Comparison of ENCODE assay signal across 13 cellular contexts in the genomic region with DNA sequence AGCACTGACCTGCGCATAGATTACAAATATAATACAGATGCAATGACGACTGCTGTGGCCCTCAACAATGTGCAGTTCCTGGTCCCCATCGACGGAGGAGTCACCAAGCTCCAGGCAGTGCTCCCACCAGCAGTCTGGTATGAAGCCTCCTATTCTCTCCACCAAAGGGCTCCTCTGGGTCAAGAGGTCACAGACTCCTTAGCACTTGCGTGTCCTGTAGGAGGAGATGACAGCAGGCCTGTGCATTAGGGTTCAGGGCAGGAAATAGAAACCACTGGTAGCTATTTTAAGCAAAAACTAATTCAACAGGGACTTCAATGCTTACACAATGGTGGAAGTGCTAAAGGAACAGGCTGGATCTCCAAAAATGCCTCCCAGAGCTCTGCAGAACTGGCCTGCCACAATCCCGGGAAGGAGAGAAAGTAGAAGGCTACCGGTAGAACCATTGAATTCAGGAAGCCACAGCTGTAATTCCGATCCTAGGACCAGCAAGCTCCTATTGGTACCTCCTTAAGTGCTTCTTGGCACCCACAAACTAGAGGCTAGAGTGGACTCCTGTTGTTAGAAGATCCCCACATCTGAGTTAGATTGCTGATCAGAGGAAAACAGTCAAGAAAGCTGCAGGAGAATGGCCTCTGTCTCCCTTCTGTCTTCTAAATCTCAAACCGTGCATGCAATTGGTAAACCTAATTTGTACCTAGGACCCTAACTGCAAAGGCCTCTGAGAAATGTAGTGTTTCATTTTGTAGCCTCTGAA. TPM values are rescaled to one million over a fixed set of nuclear protein-coding genes. Genes with fewer than 3 reads are reported as not detected.
A peak's percentile ranks its signal among the peaks of the same experiment; 100 is the strongest.
DNase-seq lines count a peak whose midpoint lies in the region; ATAC-seq lines count a peak whose summit lies in the region.
"Had no signal": no experiment of that assay in that cellular context is flagged by ENCODE, and none has a peak within 500 bp of the region (broad histone marks: within the 10 kb centered on the region; RNA-seq: fewer than 3 reads in every experiment).

No MANE protein-coding gene starts in this region.

- H4K8ac ChIP-seq in mesendoderm (ENCODE audit: low read depth, low read length), result no peak overlapping the region

- no peak overlapping the region for H3K23ac ChIP-seq in mesendoderm (ENCODE audit: low read length)

- H3K18ac ChIP-seq in mesendoderm (ENCODE audit: low read length), result no peak overlapping the region

- H3K56ac ChIP-seq in mesendoderm (ENCODE audit: low read length), result no peak overlapping the region

- H3K27me3 ChIP-seq in mesendoderm (ENCODE audit: insufficient read depth, low read length, poor library complexity), result no peaks in the 10 kb centered on the region

- no CpG with 5 or more reads among the region's 9 CpGs for WGBS in mesendoderm (ENCODE audit: extremely low coverage, insufficient coverage, low lambda C conversion rate)

- no peak overlapping the region for H3K27ac ChIP-seq in mesendoderm (ENCODE audit: low read depth, low read length)

- no peak overlapping the region for H4K5ac ChIP-seq in mesendoderm (ENCODE audit: low read length)

- H3K36me3 ChIP-seq in mesendoderm (ENCODE audit: control insufficient read depth, insufficient read depth, low read length), result no peaks in the 10 kb centered on the region

- H3K4me2 ChIP-seq in mesendoderm (ENCODE audit: low read length), result no peak overlapping the region

- peak; percentile 75 for DNase-seq in KBM-7
- peak; percentile 25 for DNase-seq in mesendoderm
- no peak for DNase-seq in activated CD4-positive, alpha-beta T cell treated with anti-CD3 and anti-CD28 coated beads for 4 hours
- DNase-seq in iPS-NIHi11 (ENCODE audit: low spot score), result no peak
- no peak for DNase-seq in NCI-H748 treated with DMSO at 0.1 percent for 48 hours (lab: John Stamatoyannopoulos, UW)
- DNase-seq: Calu3, H7, NCI-H2171 treated with DMSO at 0.1 percent for 48 hours, small intestine had no signal

- no peak overlapping the region for H3K9ac ChIP-seq in mesendoderm (ENCODE audit: low read length)

- no peak overlapping the region for H2AK5ac ChIP-seq in mesendoderm (ENCODE audit: low read length)

- in situ Hi-C loops in KBM-7 (cut with MboI; ENCODE audit: low pct_unique_long_range_greater_than_20kb, low sequenced_read_pairs), result no loop called here

- no peaks in the 10 kb centered on the region for H3K79me1 ChIP-seq in mesendoderm (ENCODE audit: low read length)

- no peaks in the 10 kb centered on the region for H3K79me2 ChIP-seq in mesendoderm (ENCODE audit: control insufficient read depth, insufficient read depth, low read length)

- no peak overlapping the region for H3K4me3 ChIP-seq in mesendoderm (ENCODE audit: low read length)

- no peak overlapping the region for H2BK15ac ChIP-seq in mesendoderm (replicated peaks; ENCODE audit: low read depth)

- H2BK120ac ChIP-seq in mesendoderm (ENCODE audit: low read depth, low read length), result no peak overlapping the region

- H3K4ac ChIP-seq in mesendoderm (ENCODE audit: low read depth, low read length), result no peak overlapping the region

- ATAC-seq in GM19043 (IDR thresholded peaks at IDR 0.05; ENCODE audit: low read depth, unreplicated experiment), result peak; percentile 79
- ATAC-seq in GM21825 (IDR thresholded peaks at IDR 0.05; ENCODE audit: unreplicated experiment), result peak; percentile 85
- ATAC-seq in GM21717 (IDR thresholded peaks at IDR 0.05; ENCODE audit: unreplicated experiment), result no peak
- ATAC-seq: HepG2 had no signal

- H3K4me1 ChIP-seq in mesendoderm (ENCODE audit: control insufficient read depth, low read depth, low read length), result peaks cover 2% of the 10 kb centered on the region

- H2BK5ac ChIP-seq in mesendoderm (ENCODE audit: low read length), result no peak overlapping the region

RNA-seq across cellular contexts. Expression of a gene that starts 12.7 kb away (rescaled TPM):
- 0.27 TPM for polyA plus RNA-seq in mesendoderm (2013, experiment 1 of 2)
- 0.45 TPM for polyA plus RNA-seq in mesendoderm (2013, experiment 2 of 2)
- polyA plus RNA-seq: HepG2 had no signal

Comparison
In these comparisons a context has a peak if more than half of its experiments do, and no peak if none do; other contexts are left out.
1. DNase-seq: peak in KBM-7 (single experiment) and mesendoderm (single experiment); none in activated CD4-positive, alpha-beta T cell treated with anti-CD3 and anti-CD28 coated beads for 4 hours (0 of 2), iPS-NIHi11 (single experiment) and NCI-H748 treated with DMSO at 0.1 percent for 48 hours (single experiment).